10 cellular contexts compared by ENCODE assay signal in genomic region chr4:112857461-112857860, GRCh38.
DNase-seq lines count a peak whose midpoint lies in the region; ATAC-seq and TF ChIP-seq lines count a peak whose summit lies in the region.
"Had no signal": no experiment of that assay in that cellular context is flagged by ENCODE, and none has a peak within 500 bp of the region (broad histone marks: within the 10 kb centered on the region; RNA-seq: fewer than 3 reads in every experiment).

No MANE protein-coding gene starts in this region.

- H2AFZ ChIP-seq in GM23248 (no peak overlapping the region), smooth muscle cell (ENCODE audit: low read depth) (no peak overlapping the region)

- H4K20me1 ChIP-seq in GM23248 (ENCODE audit: insufficient read depth) (no peaks in the 10 kb centered on the region), smooth muscle cell (ENCODE audit: low read depth) (no peaks in the 10 kb centered on the region)

- WGBS in GM23248 (ENCODE audit: low coverage in 1 of 2, low lambda C conversion rate in 2 of 2, missing lambda C conversion rate in 2 of 2), 2 experiments = 0% methylated on average over 1 of the region's 1 CpG
- 8% methylated on average over 1 of the region's 1 CpG for WGBS in smooth muscle cell (ENCODE audit: low lambda C conversion rate)

- H3K4me1 ChIP-seq in GM23248 (ENCODE audit: insufficient read depth) (peaks cover 28% of the 10 kb centered on the region), smooth muscle cell (ENCODE audit: low read depth) (peaks cover 55% of the 10 kb centered on the region)
- H3K4me1 ChIP-seq: thyroid gland had no signal

- H3K79me2 ChIP-seq in GM23248 (ENCODE audit: insufficient read depth) (no peaks in the 10 kb centered on the region), smooth muscle cell (ENCODE audit: low read depth) (no peaks in the 10 kb centered on the region)

- H3K36me3 ChIP-seq in GM23248 (ENCODE audit: low read depth) = no peaks in the 10 kb centered on the region
- H3K36me3 ChIP-seq in smooth muscle cell (ENCODE audit: low read depth) = no peaks in the 10 kb centered on the region
- H3K36me3 ChIP-seq: thyroid gland had no signal

- no peaks in the 10 kb centered on the region for H3K9me2 ChIP-seq in GM23248 (ENCODE audit: insufficient read depth)

- H3K27me3 ChIP-seq in GM23248 (replicated peaks; ENCODE audit: insufficient read depth) (no peaks in the 10 kb centered on the region), smooth muscle cell (ENCODE audit: low read depth) (no peaks in the 10 kb centered on the region)
- H3K27me3 ChIP-seq: thyroid gland had no signal

- in situ Hi-C loops in GM23248 (cut with MboI) = no loop called here

- H3K9ac ChIP-seq in GM23248 (no peak overlapping the region), smooth muscle cell (ENCODE audit: low read depth) (peak overlapping the region; percentile 8)

- H3K9me3 ChIP-seq in GM23248 (ENCODE audit: low read depth) (no peaks in the 10 kb centered on the region), smooth muscle cell (replicated peaks; ENCODE audit: low read depth) (no peaks in the 10 kb centered on the region)
- H3K9me3 ChIP-seq: thyroid gland had no signal

- H3K4me3 ChIP-seq in GM23248 (no peak overlapping the region), smooth muscle cell (no peak overlapping the region)
- H3K4me3 ChIP-seq: thyroid gland had no signal

- H3K27ac ChIP-seq in GM23248 (peak overlapping the region; percentile 53), smooth muscle cell (ENCODE audit: low read depth) (peak overlapping the region; percentile 55)
- H3K27ac ChIP-seq: thyroid gland had no signal

- H3F3A ChIP-seq in GM23248 (ENCODE audit: insufficient read depth) = peaks cover 27% of the 10 kb centered on the region
- H3F3A ChIP-seq in smooth muscle cell (ENCODE audit: low read depth) = peaks cover 7% of the 10 kb centered on the region

- H3K4me2 ChIP-seq in GM23248 (ENCODE audit: unreplicated experiment) = peak overlapping the region; percentile 39
- peak overlapping the region; percentile 55 for H3K4me2 ChIP-seq in smooth muscle cell

- no peak for TF ChIP-seq CTCF in smooth muscle cell (IDR thresholded peaks at IDR 0.05; ENCODE audit: borderline replicate concordance, insufficient read depth, poor library complexity, severe bottlenecking)

- no peak for ATAC-seq in GM21529 (IDR thresholded peaks at IDR 0.05; ENCODE audit: unreplicated experiment)

- peak; percentile 94 for DNase-seq in GM23248
- peak; percentile 42 for DNase-seq in SW480 (ENCODE audit: low spot score)
- DNase-seq in fibroblast of the conjunctiva (ENCODE audit: low read depth) = peak; percentile 72
- no peak for DNase-seq in smooth muscle cell (lab: John Stamatoyannopoulos, UW; ENCODE audit: unreplicated experiment)
- no peak for DNase-seq in NCI-H2227 (lab: John Stamatoyannopoulos, UW; ENCODE audit: unreplicated experiment)
- no peak for DNase-seq in HK-2 (ENCODE audit: unreplicated experiment)
- DNase-seq in GM19240 (ENCODE audit: insufficient read length, low spot score) = no peak
- DNase-seq: activated B cell treated with CpG ODN at 0.5 μM for 24 hours, thyroid gland had no signal

Comparison
In these comparisons a context has a peak if more than half of its experiments do, and no peak if none do; other contexts are left out.
1. DNase-seq: peak in GM23248 (single experiment), SW480 (single experiment) and fibroblast of the conjunctiva (single experiment); none in smooth muscle cell (single experiment), NCI-H2227 (single experiment), HK-2 (single experiment) and GM19240 (single experiment).